23 cellular contexts compared by ENCODE assay signal in the genomic region with DNA sequence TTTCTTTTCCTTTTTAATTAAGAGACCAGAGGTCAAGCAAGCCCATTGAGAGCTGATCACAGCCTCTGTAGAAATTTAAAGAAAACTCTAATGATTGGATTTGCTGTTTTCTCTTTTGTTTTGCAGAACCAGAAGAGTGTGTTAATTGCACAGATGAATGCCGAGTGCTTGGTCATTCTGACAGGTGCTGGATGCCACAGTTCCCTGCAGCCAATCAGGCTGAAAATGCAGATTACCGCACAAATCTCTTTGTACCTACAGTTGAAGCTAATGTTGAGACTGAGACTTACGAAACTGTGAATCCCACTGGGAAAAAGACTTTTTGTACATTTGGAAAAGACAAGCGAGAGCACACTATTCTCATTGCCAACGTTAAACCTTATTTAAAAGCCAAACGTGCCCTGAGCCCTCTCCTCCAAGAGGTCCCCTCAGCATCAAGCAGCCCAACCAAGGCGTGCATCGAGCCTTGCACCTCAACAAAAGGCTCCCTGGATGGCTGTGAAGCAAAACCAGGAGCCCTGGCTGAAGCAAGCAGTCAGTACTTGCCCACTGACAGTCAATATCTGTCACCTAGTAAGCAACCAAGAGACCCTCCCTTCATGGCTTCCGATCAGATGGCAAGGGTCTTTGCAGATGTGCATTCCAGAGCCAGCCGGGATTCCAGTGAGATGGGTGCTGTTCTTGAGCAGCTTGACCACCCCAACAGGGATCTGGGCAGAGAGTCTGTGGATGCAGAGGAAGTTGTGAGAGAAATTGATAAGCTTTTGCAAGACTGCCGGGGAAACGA.
"Had no signal": no experiment of that assay in that cellular context is flagged by ENCODE, and none has a peak within 500 bp of the region (broad histone marks: within the 10 kb centered on the region; RNA-seq: fewer than 3 reads in every experiment).

No MANE protein-coding gene starts in this region.

- H3K36me3 ChIP-seq: sigmoid colon, uterus had no signal

- H3K4me3 Mint-ChIP-seq: activated naive CD8-positive, alpha-beta T cell treated with anti-CD3 and anti-CD28 coated beads for 36 hours; activated T-cell treated with anti-CD3 and anti-CD28 coated beads, Interleukin-2, amount 50 U/mL, for 24 hours; effector memory CD8-positive, alpha-beta T cell; neural crest cell; stimulated activated memory B cell treated with anti-CD40 and anti-IgM and Interleukin-4, amounts not matched to agents 10 μg/mL and 1 μg/mL and 100 μg/mL, for 72 hours; T-helper 17 cell had no signal

- H3K27me3 Mint-ChIP-seq: activated naive CD8-positive, alpha-beta T cell treated with anti-CD3 and anti-CD28 coated beads for 36 hours; activated T-cell treated with anti-CD3 and anti-CD28 coated beads, Interleukin-2, amount 50 U/mL, for 24 hours; effector memory CD8-positive, alpha-beta T cell; stimulated activated memory B cell treated with anti-CD40 and anti-IgM and Interleukin-4, amounts not matched to agents 10 μg/mL and 1 μg/mL and 100 μg/mL, for 72 hours; T-helper 17 cell had no signal

- H3K9me3 Mint-ChIP-seq: activated T-helper 2 cell treated with anti-CD3 and anti-CD28 coated beads, Interferon-gamma antibody, Interleukin-2, Interleukin-4, amounts not matched to agents 10 μg/mL and 5 μg/mL and 100 μg/mL, durations not matched to agents 14 hours and 24 hours and 36 hours; neural crest cell had no signal

- ATAC-seq: effector memory CD8-positive, alpha-beta T cell; left colon; mucosa of descending colon; stimulated activated memory B cell treated with anti-CD40 and anti-IgM and Interleukin-4, amounts not matched to agents 10 μg/mL and 1 μg/mL and 100 μg/mL, for 72 hours; T-helper 17 cell had no signal

- H3K4me3 ChIP-seq: esophagus muscularis mucosa, mucosa of descending colon, sigmoid colon, smooth muscle cell, uterus had no signal

- H3K27ac Mint-ChIP-seq: activated naive CD8-positive, alpha-beta T cell treated with anti-CD3 and anti-CD28 coated beads for 36 hours; activated T-cell treated with anti-CD3 and anti-CD28 coated beads, Interleukin-2, amount 50 U/mL, for 24 hours; activated T-helper 2 cell treated with anti-CD3 and anti-CD28 coated beads, Interferon-gamma antibody, Interleukin-2, Interleukin-4, amounts not matched to agents 10 μg/mL and 5 μg/mL and 100 μg/mL, durations not matched to agents 14 hours and 24 hours and 36 hours; effector memory CD8-positive, alpha-beta T cell; stimulated activated memory B cell treated with anti-CD40 and anti-IgM and Interleukin-4, amounts not matched to agents 10 μg/mL and 1 μg/mL and 100 μg/mL, for 72 hours; T-helper 17 cell had no signal

- H3K27ac ChIP-seq: esophagus muscularis mucosa, sigmoid colon, uterus had no signal

- H3K4me1 Mint-ChIP-seq: activated naive CD8-positive, alpha-beta T cell treated with anti-CD3 and anti-CD28 coated beads for 36 hours; stimulated activated memory B cell treated with anti-CD40 and anti-IgM and Interleukin-4, amounts not matched to agents 10 μg/mL and 1 μg/mL and 100 μg/mL, for 72 hours; T-helper 17 cell had no signal

- H3K27me3 ChIP-seq: esophagus muscularis mucosa, sigmoid colon, uterus had no signal

- H3K9me3 ChIP-seq: esophagus muscularis mucosa, sigmoid colon, uterus had no signal

- DNase-seq: activated CD4-positive, alpha-beta T cell treated with anti-CD3 and anti-CD28 coated beads, Interleukin-2, amount 50 U/mL, for 4 hours; activated CD8-positive, alpha-beta memory T cell treated with anti-CD3 and anti-CD28 coated beads for 24 hours; activated CD8-positive, alpha-beta memory T cell treated with anti-CD3 and anti-CD28 coated beads, Interleukin-2, amount 50 U/mL, for 4 hours; activated naive CD4-positive, alpha-beta T cell treated with Interleukin-2 at 50 U/mL for 16 hours; activated naive CD8-positive, alpha-beta T cell treated with anti-CD3 and anti-CD28 coated beads for 36 hours; activated T-cell treated with anti-CD3 and anti-CD28 coated beads, Interleukin-2, amount 50 U/mL, for 24 hours; central memory CD4-positive, alpha-beta T cell; effector memory CD8-positive, alpha-beta T cell; glutamatergic neuron; hippocampal formation; left colon; mesendoderm; mucosa of descending colon; sigmoid colon; stimulated activated CD4-positive, alpha-beta T cell treated with anti-CD3 and anti-CD28 coated beads, Interleukin-15, amount 100 ng/mL, for 24 hours; T-helper 17 cell; trophoblast cell; uterus had no signal

- H3K36me3 Mint-ChIP-seq: activated naive CD8-positive, alpha-beta T cell treated with anti-CD3 and anti-CD28 coated beads for 36 hours; stimulated activated memory B cell treated with anti-CD40 and anti-IgM and Interleukin-4, amounts not matched to agents 10 μg/mL and 1 μg/mL and 100 μg/mL, for 72 hours had no signal

- H3K4me1 ChIP-seq: esophagus muscularis mucosa, sigmoid colon, uterus had no signal
